Comparison of ENCODE assay signal across 25 cellular contexts in genomic region chr1:232319518-232319917, GRCh38.
A peak's percentile ranks its signal among the peaks of the same experiment; 100 is the strongest.
DNase-seq lines count a peak whose midpoint lies in the region; ATAC-seq, FAIRE-seq and TF ChIP-seq lines count a peak whose summit lies in the region.
"Had no signal": no experiment of that assay in that cellular context is flagged by ENCODE, and none has a peak within 500 bp of the region (broad histone marks: within the 10 kb centered on the region; RNA-seq: fewer than 3 reads in every experiment).

No MANE protein-coding gene starts in this region.

- H3K27ac Mint-ChIP-seq in MCF 10A (ENCODE audit: low read depth, unreplicated experiment): no peak overlapping the region
- H3K27ac Mint-ChIP-seq in type B pancreatic cell: peak overlapping the region; percentile 54
- no peak overlapping the region for H3K27ac Mint-ChIP-seq in osteocyte (ENCODE audit: unreplicated experiment)
- H3K27ac Mint-ChIP-seq: activated naive CD4-positive, alpha-beta T cell treated with anti-CD3 and anti-CD28 coated beads, Interleukin-2, amount 10 ng/mL, durations not matched to agents 7 days and 5 days; activated T-helper 1 cell treated with anti-CD3 and anti-CD28 coated beads, Interleukin-12 subunit alpha, Interleukin-12 subunit beta, Interleukin-2, Interleukin-4 antibody, amounts not matched to agents 30 ng/mL and 10 ng/mL and 1 ng/mL, durations not matched to agents 14 hours and 24 hours and 36 hours; CD4-positive, alpha-beta memory T cell had no signal

- H3K4me1 Mint-ChIP-seq in MCF 10A (ENCODE audit: insufficient read depth, unreplicated experiment): peaks cover 25% of the 10 kb centered on the region
- peaks cover 25% of the 10 kb centered on the region for H3K4me1 Mint-ChIP-seq in type B pancreatic cell (ENCODE audit: unreplicated experiment)
- H3K4me1 Mint-ChIP-seq in osteocyte (ENCODE audit: unreplicated experiment): peaks cover 2% of the 10 kb centered on the region
- H3K4me1 Mint-ChIP-seq: activated naive CD4-positive, alpha-beta T cell treated with anti-CD3 and anti-CD28 coated beads, Interleukin-2, amount 10 ng/mL, durations not matched to agents 7 days and 5 days had no signal

- H3K4me1 ChIP-seq in mammary epithelial cell (ENCODE audit: insufficient read depth, low read length): peaks cover 11% of the 10 kb centered on the region
- H3K4me1 ChIP-seq: breast epithelium had no signal

- no peaks in the 10 kb centered on the region for H3F3A ChIP-seq in neural cell (ENCODE audit: insufficient read depth, low read length, poor library complexity, severe bottlenecking)

- no peak for FAIRE-seq in frontal cortex (lab: Jason Lieb, UNC)
- FAIRE-seq: A204.1 had no signal

- H3K9me3 Mint-ChIP-seq in MCF 10A (ENCODE audit: unreplicated experiment) (no peaks in the 10 kb centered on the region), type B pancreatic cell (no peaks in the 10 kb centered on the region), osteocyte (ENCODE audit: unreplicated experiment) (peaks cover 6% of the 10 kb centered on the region)
- H3K9me3 Mint-ChIP-seq: activated naive CD4-positive, alpha-beta T cell treated with anti-CD3 and anti-CD28 coated beads, Interleukin-2, amount 10 ng/mL, durations not matched to agents 7 days and 5 days; activated T-helper 1 cell treated with anti-CD3 and anti-CD28 coated beads, Interleukin-12 subunit alpha, Interleukin-12 subunit beta, Interleukin-2, Interleukin-4 antibody, amounts not matched to agents 30 ng/mL and 10 ng/mL and 1 ng/mL, durations not matched to agents 14 hours and 24 hours and 36 hours; neural crest cell had no signal

- H3K79me2 ChIP-seq in mammary epithelial cell (ENCODE audit: insufficient read depth, low read length) (no peaks in the 10 kb centered on the region), neural cell (replicated peaks; ENCODE audit: insufficient read depth, low read length) (no peaks in the 10 kb centered on the region)

- in situ Hi-C loops in mammary epithelial cell (cut with MboI; ENCODE audit: low sequenced_read_pairs in 2 of 2): no loop called here

- POLR2A ChIA-PET in MCF 10A (lab: Yijun Ruan, JAX): interaction anchor here (0.7 to 2.8 kb wide), 8 partner anchors 9 to 191 kb away, joined by 3 to 16 read pairs (median 5); no protein-coding TSS in a partner anchor

- intact Hi-C loops in mammary epithelial cell (cut with micrococcal nuclease) (no loop called here), MCF 10A (cut with micrococcal nuclease) (no loop called here), left ventricle myocardium superior (cut with micrococcal nuclease) (no loop called here)

- H3K9me2 ChIP-seq in neural cell (ENCODE audit: insufficient read depth, low read length): no peaks in the 10 kb centered on the region

- H3K4me3 Mint-ChIP-seq in MCF 10A (ENCODE audit: unreplicated experiment) (no peak overlapping the region), type B pancreatic cell (no peak overlapping the region), osteocyte (ENCODE audit: unreplicated experiment) (no peak overlapping the region)
- H3K4me3 Mint-ChIP-seq: activated naive CD4-positive, alpha-beta T cell treated with anti-CD3 and anti-CD28 coated beads, Interleukin-2, amount 10 ng/mL, durations not matched to agents 7 days and 5 days; activated T-helper 1 cell treated with anti-CD3 and anti-CD28 coated beads, Interleukin-12 subunit alpha, Interleukin-12 subunit beta, Interleukin-2, Interleukin-4 antibody, amounts not matched to agents 30 ng/mL and 10 ng/mL and 1 ng/mL, durations not matched to agents 14 hours and 24 hours and 36 hours; CD4-positive, alpha-beta memory T cell; neural crest cell had no signal

- CTCF ChIA-PET in mammary epithelial cell (lab: Charles Lee; ENCODE audit: low non-redundant PET) (interaction anchor here (0.6 kb wide), 1 partner anchor 308 kb away, joined by 6 read pairs; no protein-coding TSS in a partner anchor), MCF 10A (lab: Yijun Ruan, JAX) (interaction anchor here (0.6 to 1.9 kb wide), 5 partner anchors 9 to 562 kb away, joined by 3 to 14 read pairs (median 3); no protein-coding TSS in a partner anchor)

- no peak for TF ChIP-seq RAD21 in neural cell (conservative IDR thresholded peaks at IDR 0.05)

- H3K27me3 ChIP-seq in mammary epithelial cell (ENCODE audit: insufficient read depth, low read length) (peaks cover 2% of the 10 kb centered on the region), neural cell (ENCODE audit: insufficient read depth, low read depth, low read length) (no peaks in the 10 kb centered on the region)
- H3K27me3 ChIP-seq: breast epithelium, gastroesophageal sphincter had no signal

- H3K9ac ChIP-seq in mammary epithelial cell (ENCODE audit: insufficient read depth, low read length): no peak overlapping the region
- no peak overlapping the region for H3K9ac ChIP-seq in neural cell (ENCODE audit: low read length)

- dilution Hi-C loops in mammary epithelial cell (cut with HindIII; ENCODE audit: low sequenced_read_pairs): loop anchor here (5.0 kb wide), 2 partner anchors 48 to 92 kb away; no protein-coding TSS in a partner anchor

- H3K4me3 ChIP-seq in mammary epithelial cell (replicated peaks in 1 of 3; ENCODE audit: insufficient read depth in 1 of 3, low read depth in 2 of 3, low read length in 3 of 3): no peak overlapping the region
- peak overlapping the region; percentile 31 for H3K4me3 ChIP-seq in neural cell (ENCODE audit: low read length)
- H3K4me3 ChIP-seq: breast epithelium, coronary artery, gastroesophageal sphincter, thoracic aorta had no signal

- BruUV-seq in mammary epithelial cell (replicated peaks; lab: Mats Ljungman, UMichigan): no TSS peak
- BruUV-seq in MCF 10A (replicated peaks; lab: Mats Ljungman, UMichigan): no TSS peak

- no CpG with 5 or more reads among the region's 1 CpG for WGBS in mammary epithelial cell (ENCODE audit: low coverage, missing lambda C conversion rate)

- H3K36me3 ChIP-seq in mammary epithelial cell (ENCODE audit: insufficient read depth, low read length) (no peaks in the 10 kb centered on the region), neural cell (ENCODE audit: insufficient read depth, low read length) (no peaks in the 10 kb centered on the region)
- H3K36me3 ChIP-seq: breast epithelium, gastroesophageal sphincter, thoracic aorta had no signal

- H3K27me3 Mint-ChIP-seq in MCF 10A (ENCODE audit: insufficient read depth, unreplicated experiment) (no peaks in the 10 kb centered on the region), type B pancreatic cell (no peaks in the 10 kb centered on the region), osteocyte (ENCODE audit: unreplicated experiment) (no peaks in the 10 kb centered on the region)

- H3K27ac ChIP-seq in mammary epithelial cell (ENCODE audit: insufficient read depth, low read depth, low read length): no peak overlapping the region
- no peak overlapping the region for H3K27ac ChIP-seq in neural cell (ENCODE audit: low read length)
- H3K27ac ChIP-seq: breast epithelium, coronary artery, gastroesophageal sphincter, thoracic aorta had no signal

- ATAC-seq in left ventricle myocardium superior (peak; percentile 24), HG03521 (IDR thresholded peaks at IDR 0.05; ENCODE audit: unreplicated experiment) (no peak)
- ATAC-seq: gastroesophageal sphincter; stimulated activated naive CD8-positive, alpha-beta T cell treated with anti-CD3 and anti-CD28 coated beads, Interleukin-15, Interleukin-2, amounts not matched to agents 100 U/mL and 50 U/mL, for 24 hours had no signal

- TF ChIP-seq EP300 in neural cell (conservative IDR thresholded peaks at IDR 0.05; ENCODE audit: poor library complexity, severe bottlenecking): no peak

- DNase-seq in mammary epithelial cell (no peak), MCF 10A (ENCODE audit: unreplicated experiment) (no peak), left ventricle myocardium superior (no peak), type B pancreatic cell (ENCODE audit: extremely low spot score, unreplicated experiment) (no peak), osteocyte (ENCODE audit: extremely low spot score, unreplicated experiment) (no peak), frontal cortex (ENCODE audit: low spot score in 2 of 2) (no peak)
- DNase-seq: activated CD4-positive, CD25-positive, alpha-beta regulatory T cell; activated naive CD4-positive, alpha-beta T cell treated with anti-CD3 and anti-CD28 coated beads, Interleukin-2, amount 10 ng/mL, durations not matched to agents 7 days and 5 days; amygdala; CD4-positive, alpha-beta memory T cell; effector memory CD4-positive, alpha-beta T cell; erythroblast; NCI-H82; posterior cingulate gyrus; stimulated activated naive CD8-positive, alpha-beta T cell treated with anti-CD3 and anti-CD28 coated beads, Interleukin-15, Interleukin-2, amounts not matched to agents 100 U/mL and 50 U/mL, for 24 hours; T-helper 1 cell had no signal

- H4K20me1 ChIP-seq in mammary epithelial cell (ENCODE audit: insufficient read depth, low read length) (no peaks in the 10 kb centered on the region), neural cell (ENCODE audit: insufficient read depth) (no peaks in the 10 kb centered on the region)

- H3K4me2 ChIP-seq in mammary epithelial cell (ENCODE audit: insufficient read depth, low read depth, low read length) (no peak overlapping the region), neural cell (ENCODE audit: low read length) (no peak overlapping the region)

- TF ChIP-seq CTCF in mammary epithelial cell (conservative IDR thresholded peaks at IDR 0.05 in 1 of 2, IDR thresholded peaks at IDR 0.05 in 1 of 2; ENCODE audit: extremely low read depth in 1 of 2, insufficient read depth in 1 of 2, low read depth in 1 of 2, low read length in 2 of 2): no peak
- TF ChIP-seq CTCF in MCF 10A (IDR thresholded peaks at IDR 0.05; ENCODE audit: unreplicated experiment): no peak
- TF ChIP-seq CTCF in neural cell (IDR thresholded peaks at IDR 0.05; ENCODE audit: poor library complexity, severe bottlenecking): no peak
- TF ChIP-seq CTCF in type B pancreatic cell (conservative IDR thresholded peaks at IDR 0.05): no peak
- no peak for TF ChIP-seq CTCF in osteocyte (IDR thresholded peaks at IDR 0.05)

- H3K36me3 Mint-ChIP-seq in MCF 10A (ENCODE audit: insufficient read depth, unreplicated experiment) (no peaks in the 10 kb centered on the region), type B pancreatic cell (no peaks in the 10 kb centered on the region), osteocyte (ENCODE audit: unreplicated experiment) (no peaks in the 10 kb centered on the region)
- H3K36me3 Mint-ChIP-seq: activated naive CD4-positive, alpha-beta T cell treated with anti-CD3 and anti-CD28 coated beads, Interleukin-2, amount 10 ng/mL, durations not matched to agents 7 days and 5 days; CD4-positive, alpha-beta memory T cell had no signal

- H2AFZ ChIP-seq in mammary epithelial cell (ENCODE audit: low read depth, low read length) (peak overlapping the region; percentile 64), neural cell (ENCODE audit: low read depth, low read length) (no peak overlapping the region)

- no peaks in the 10 kb centered on the region for H3K9me3 ChIP-seq in mammary epithelial cell (replicated peaks; ENCODE audit: insufficient read depth, low read length)
- no peaks in the 10 kb centered on the region for H3K9me3 ChIP-seq in neural cell (ENCODE audit: low read length)
- H3K9me3 ChIP-seq: breast epithelium, gastroesophageal sphincter, thoracic aorta had no signal

TF ChIP-seq in neural cell, 6 proteins besides CTCF, POLR2A, EP300 and RAD21 (continues in another document):
- no peak for TF ChIP-seq EZH2 (IDR thresholded peaks at IDR 0.05; ENCODE audit: borderline replicate concordance, insufficient read depth, low read length, poor library complexity, severe bottlenecking)
- TF ChIP-seq SMC3 (conservative IDR thresholded peaks at IDR 0.05; ENCODE audit: poor library complexity): no peak
